Comparison of ENCODE assay signal across 8 cellular contexts in the genomic region with DNA sequence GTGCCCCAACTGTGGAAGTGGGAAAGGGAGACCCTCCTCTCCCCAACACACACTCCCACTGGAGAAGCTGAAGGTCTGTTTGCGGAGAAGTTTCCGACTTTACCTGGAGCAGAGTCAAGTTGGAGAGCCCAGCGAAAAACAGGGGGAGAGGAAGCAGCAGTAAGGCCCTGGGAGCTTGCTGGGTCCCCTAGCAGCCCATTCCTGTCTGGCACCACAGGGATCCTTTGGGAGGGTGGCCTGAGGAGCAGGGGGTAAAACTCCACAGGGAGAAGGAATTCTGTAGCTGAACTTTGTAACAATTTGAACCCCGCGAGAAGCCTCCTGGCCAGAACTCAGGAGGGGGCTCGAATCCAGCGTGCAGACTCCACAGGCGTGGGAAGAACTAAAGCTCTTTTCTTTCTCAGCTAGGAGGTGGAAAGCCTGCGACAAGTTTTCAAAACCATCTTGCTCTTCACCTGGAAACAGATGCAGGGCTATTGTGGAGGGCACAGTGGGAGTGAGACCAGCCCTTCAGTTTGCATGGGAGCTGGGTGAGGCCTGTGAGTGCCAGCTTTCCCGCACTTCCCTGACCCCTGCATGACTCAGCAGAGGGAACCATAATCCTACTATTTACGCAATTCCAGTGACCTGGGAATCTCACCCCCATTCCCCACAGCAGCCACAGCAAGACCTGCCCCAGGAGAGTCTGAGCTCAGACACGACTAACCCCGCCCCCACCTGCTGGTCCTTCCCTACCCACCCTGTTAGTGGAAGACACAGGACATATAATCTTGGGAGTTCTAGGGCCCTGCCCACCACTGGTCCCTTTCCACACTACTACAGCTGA. TPM values are rescaled to one million over a fixed set of nuclear protein-coding genes. Genes with fewer than 3 reads are reported as not detected.
DNase-seq lines count a peak whose midpoint lies in the region; ATAC-seq and TF ChIP-seq lines count a peak whose summit lies in the region.

No MANE protein-coding gene starts in this region.

- no peak overlapping the region for H3K4me2 ChIP-seq in mesendoderm (ENCODE audit: low read length)

- H3K36me3 ChIP-seq in heart right ventricle (no peaks in the 10 kb centered on the region), mesendoderm (ENCODE audit: control insufficient read depth, insufficient read depth, low read length) (no peaks in the 10 kb centered on the region), upper lobe of right lung (no peaks in the 10 kb centered on the region)

- intact Hi-C loops in heart right ventricle (cut with DNase I) = no loop called here
- intact Hi-C loops in cardiac septum (cut with DNase I) = loop anchor here (2.0 kb wide), 2 partner anchors 22 to 56 kb away; no protein-coding TSS in a partner anchor
- intact Hi-C loops in upper lobe of right lung (cut with DNase I) = no loop called here

- H3K4me3 ChIP-seq in heart right ventricle (peak overlapping the region in 7 of 10 donors; percentile 11 to 82 (median 71)), cardiac fibroblast (replicated peaks in 1 of 2; ENCODE audit: low read depth in 2 of 2, low read length in 2 of 2) (peak overlapping the region; percentile 35 to 40), mesendoderm (ENCODE audit: low read length) (no peak overlapping the region), upper lobe of right lung (peak overlapping the region; percentile 66)

- H3K56ac ChIP-seq in mesendoderm (ENCODE audit: low read length) = peak overlapping the region; percentile 91

- DNase-seq in heart right ventricle (no peak), cardiac septum (ENCODE audit: low spot score) (no peak), cardiac fibroblast (ENCODE audit: low read depth in 2 of 2) (peak; percentile 48 to 78), mesendoderm (peak; percentile 65), upper lobe of right lung (no peak), ecto neural progenitor cell (ENCODE audit: low spot score) (no peak), Ammon's horn (ENCODE audit: low spot score) (no peak)

- TF ChIP-seq CTCF in heart right ventricle (IDR thresholded peaks at IDR 0.05) (no peak), cardiac fibroblast (IDR thresholded peaks at IDR 0.05; ENCODE audit: low read depth, low read length) (no peak), upper lobe of right lung (IDR thresholded peaks at IDR 0.05) (no peak)

- no peak overlapping the region for H2BK15ac ChIP-seq in mesendoderm (replicated peaks; ENCODE audit: low read depth)

- ATAC-seq in heart right ventricle (peak in 1 of 8 donors; percentile 20), upper lobe of right lung (no peak), GM19023 (IDR thresholded peaks at IDR 0.05; ENCODE audit: unreplicated experiment) (no peak)

- peak overlapping the region; percentile 98 for H3K4ac ChIP-seq in mesendoderm (ENCODE audit: low read depth, low read length)

- 65 to 75% methylated on average over 13 of the region's 13 CpGs for WGBS in heart right ventricle, 2 donors
- WGBS in mesendoderm (ENCODE audit: extremely low coverage, insufficient coverage, low lambda C conversion rate) = no CpG with 5 or more reads among the region's 13 CpGs

- no peak overlapping the region for H4K8ac ChIP-seq in mesendoderm (ENCODE audit: low read depth, low read length)

- H3K4me1 ChIP-seq in heart right ventricle (peaks cover 3 to 50% (median 31%) of the 10 kb centered on the region in 9 donors), mesendoderm (ENCODE audit: control insufficient read depth, low read depth, low read length) (peaks cover 16% of the 10 kb centered on the region), upper lobe of right lung (peaks cover 25% of the 10 kb centered on the region)

- H2BK120ac ChIP-seq in mesendoderm (ENCODE audit: low read depth, low read length) = peak overlapping the region; percentile 23

- peak overlapping the region; percentile 78 for H2AK5ac ChIP-seq in mesendoderm (ENCODE audit: low read length)

- H3K9me3 ChIP-seq in heart right ventricle (peaks cover 0 to 3% (median 0%) of the 10 kb centered on the region in 11 donors), upper lobe of right lung (no peaks in the 10 kb centered on the region)

- H3K27me3 ChIP-seq in heart right ventricle (no peaks in the 10 kb centered on the region), mesendoderm (ENCODE audit: insufficient read depth, low read length, poor library complexity) (no peaks in the 10 kb centered on the region), upper lobe of right lung (no peaks in the 10 kb centered on the region)

- H3K23ac ChIP-seq in mesendoderm (ENCODE audit: low read length) = peak overlapping the region; percentile 57

- peak overlapping the region; percentile 97 for H3K18ac ChIP-seq in mesendoderm (ENCODE audit: low read length)

- H3K79me2 ChIP-seq in mesendoderm (ENCODE audit: control insufficient read depth, insufficient read depth, low read length) = no peaks in the 10 kb centered on the region

- peak overlapping the region; percentile 64 for H4K5ac ChIP-seq in mesendoderm (ENCODE audit: low read length)

- peak overlapping the region; percentile 20 to 97 (median 88) for H3K27ac ChIP-seq in heart right ventricle
- H3K27ac ChIP-seq in mesendoderm (ENCODE audit: low read depth, low read length) = peak overlapping the region; percentile 94
- H3K27ac ChIP-seq in upper lobe of right lung = peak overlapping the region; percentile 78

- H3K9ac ChIP-seq in mesendoderm (ENCODE audit: low read length) = peak overlapping the region; percentile 66

- no peaks in the 10 kb centered on the region for H3K79me1 ChIP-seq in mesendoderm (ENCODE audit: low read length)

- peak overlapping the region; percentile 91 for H2BK5ac ChIP-seq in mesendoderm (ENCODE audit: low read length)

RNA-seq across cellular contexts. Expression of a gene that starts 25.8 kb away (rescaled TPM):
- total RNA-seq in heart right ventricle (10 to 100 TPM in 1 of 10 donors, 1 to 10 TPM in 9; 3.6 to 10.9 (median 4.8) TPM), cardiac septum (5.3 TPM), upper lobe of right lung (12.4 TPM)
- polyA plus RNA-seq in heart right ventricle = 1 to 10 TPM; 2.2 to 3.8 TPM
- polyA plus RNA-seq in mesendoderm (2013, experiment 1 of 2) = 281 TPM
- 280 TPM for polyA plus RNA-seq in mesendoderm (2013, experiment 2 of 2)

RNA-seq across cellular contexts. Expression of a gene that starts 35.6 kb away (rescaled TPM):
- 10 to 100 TPM; 17.7 to 73.7 (median 22.5) TPM for total RNA-seq in heart right ventricle
- polyA plus RNA-seq in heart right ventricle = 10 to 100 TPM; 16.3 to 16.6 TPM
- total RNA-seq in cardiac septum = 26.4 TPM
- 13.7 TPM for polyA plus RNA-seq in mesendoderm (2013, experiment 1 of 2)
- 12.7 TPM for polyA plus RNA-seq in mesendoderm (2013, experiment 2 of 2)
- total RNA-seq in upper lobe of right lung = 101 TPM

Comparison
In these comparisons a context has a peak if more than half of its experiments do, and no peak if none do; other contexts are left out.
1. DNase-seq: peak in cardiac fibroblast (2 of 2) and mesendoderm (single experiment); none in heart right ventricle (0 of 2), cardiac septum (single experiment), upper lobe of right lung (single experiment), ecto neural progenitor cell (single experiment) and Ammon's horn (single experiment).
2. Peak in every context shown above with its lines, with median percentiles within 50 percentile points of each other: H3K27ac ChIP-seq.